In the genomic region with DNA sequence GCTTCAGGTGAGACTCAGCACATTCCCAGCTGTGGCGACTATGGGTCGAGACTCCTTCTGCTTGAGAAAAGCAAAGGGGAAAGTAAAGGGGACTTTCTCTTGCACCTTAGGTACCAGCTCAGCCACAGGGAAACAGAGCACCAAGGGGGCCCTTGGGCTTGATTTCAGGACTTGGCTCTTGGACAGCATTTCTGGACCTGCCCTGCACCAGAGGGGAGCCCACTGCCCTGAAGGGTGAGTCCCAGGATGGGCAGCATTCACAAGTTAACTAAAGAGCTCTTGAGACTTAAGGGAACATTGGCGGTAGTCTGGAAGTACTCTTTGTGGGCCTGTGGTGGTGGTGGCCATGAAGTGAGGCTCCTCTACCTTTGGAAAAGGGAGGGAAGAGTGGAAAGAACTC, we compare ENCODE assay signal across 1 cellular context.
TF ChIP-seq lines count a peak whose summit lies in the region.

No MANE protein-coding gene starts in this region.

TF ChIP-seq in HCT116, 20 proteins besides CTCF, POLR2A, EP300 and RAD21 (continued from another document):
- TF ChIP-seq, protein P1, sequence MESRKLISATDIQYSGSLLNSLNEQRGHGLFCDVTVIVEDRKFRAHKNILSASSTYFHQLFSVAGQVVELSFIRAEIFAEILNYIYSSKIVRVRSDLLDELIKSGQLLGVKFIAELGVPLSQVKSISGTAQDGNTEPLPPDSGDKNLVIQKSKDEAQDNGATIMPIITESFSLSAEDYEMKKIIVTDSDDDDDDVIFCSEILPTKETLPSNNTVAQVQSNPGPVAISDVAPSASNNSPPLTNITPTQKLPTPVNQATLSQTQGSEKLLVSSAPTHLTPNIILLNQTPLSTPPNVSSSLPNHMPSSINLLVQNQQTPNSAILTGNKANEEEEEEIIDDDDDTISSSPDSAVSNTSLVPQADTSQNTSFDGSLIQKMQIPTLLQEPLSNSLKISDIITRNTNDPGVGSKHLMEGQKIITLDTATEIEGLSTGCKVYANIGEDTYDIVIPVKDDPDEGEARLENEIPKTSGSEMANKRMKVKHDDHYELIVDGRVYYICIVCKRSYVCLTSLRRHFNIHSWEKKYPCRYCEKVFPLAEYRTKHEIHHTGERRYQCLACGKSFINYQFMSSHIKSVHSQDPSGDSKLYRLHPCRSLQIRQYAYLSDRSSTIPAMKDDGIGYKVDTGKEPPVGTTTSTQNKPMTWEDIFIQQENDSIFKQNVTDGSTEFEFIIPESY (IDR thresholded peaks at IDR 0.05; ENCODE audit: extremely low read depth, insufficient replicate concordance, low read length) = no peak
